In genomic region chr4:53075162-53075785, GRCh38 we compare ENCODE assay signal across 19 cellular contexts.
A peak's percentile ranks its signal among the peaks of the same experiment; 100 is the strongest.
DNase-seq lines count a peak whose midpoint lies in the region; ATAC-seq lines count a peak whose summit lies in the region.
"Had no signal": no experiment of that assay in that cellular context is flagged by ENCODE, and none has a peak within 500 bp of the region (broad histone marks: within the 10 kb centered on the region; RNA-seq: fewer than 3 reads in every experiment).

No MANE protein-coding gene starts in this region.

- no peak overlapping the region for H3K4me3 Mint-ChIP-seq in activated CD4-positive, alpha-beta T cell treated with anti-CD3 and anti-CD28 coated beads, Interleukin-2, amount 10 ng/mL, durations not matched to agents 7 days and 5 days
- H3K4me3 Mint-ChIP-seq in activated T-helper 1 cell treated with anti-CD3 and anti-CD28 coated beads, Interleukin-12 subunit alpha, Interleukin-12 subunit beta, Interleukin-2, Interleukin-4 antibody, amounts not matched to agents 30 ng/mL and 10 ng/mL and 1 ng/mL, durations not matched to agents 14 hours and 24 hours and 36 hours = no peak overlapping the region

- peak; percentile 65 for ATAC-seq in GM18502 (IDR thresholded peaks at IDR 0.05; ENCODE audit: poor library complexity, unreplicated experiment)
- peak; percentile 64 for ATAC-seq in HG02610 (IDR thresholded peaks at IDR 0.05; ENCODE audit: unreplicated experiment)
- ATAC-seq: Panc1 had no signal

- peak overlapping the region; percentile 31 for H3K27ac Mint-ChIP-seq in activated CD4-positive, alpha-beta T cell treated with anti-CD3 and anti-CD28 coated beads, Interleukin-2, amount 10 ng/mL, durations not matched to agents 7 days and 5 days
- H3K27ac Mint-ChIP-seq in activated T-helper 1 cell treated with anti-CD3 and anti-CD28 coated beads, Interleukin-12 subunit alpha, Interleukin-12 subunit beta, Interleukin-2, Interleukin-4 antibody, amounts not matched to agents 30 ng/mL and 10 ng/mL and 1 ng/mL, durations not matched to agents 14 hours and 24 hours and 36 hours = peak overlapping the region; percentile 55

- peaks cover 9% of the 10 kb centered on the region for H3K4me1 Mint-ChIP-seq in activated CD4-positive, alpha-beta T cell treated with anti-CD3 and anti-CD28 coated beads, Interleukin-2, amount 10 ng/mL, durations not matched to agents 7 days and 5 days
- H3K4me1 Mint-ChIP-seq in activated T-helper 1 cell treated with anti-CD3 and anti-CD28 coated beads, Interleukin-12 subunit alpha, Interleukin-12 subunit beta, Interleukin-2, Interleukin-4 antibody, amounts not matched to agents 30 ng/mL and 10 ng/mL and 1 ng/mL, durations not matched to agents 14 hours and 24 hours and 36 hours (ENCODE audit: low read depth) = peaks cover 8% of the 10 kb centered on the region

- H3K36me3 Mint-ChIP-seq in activated CD4-positive, alpha-beta T cell treated with anti-CD3 and anti-CD28 coated beads, Interleukin-2, amount 10 ng/mL, durations not matched to agents 7 days and 5 days (ENCODE audit: low read depth) = no peaks in the 10 kb centered on the region
- H3K36me3 Mint-ChIP-seq in activated T-helper 1 cell treated with anti-CD3 and anti-CD28 coated beads, Interleukin-12 subunit alpha, Interleukin-12 subunit beta, Interleukin-2, Interleukin-4 antibody, amounts not matched to agents 30 ng/mL and 10 ng/mL and 1 ng/mL, durations not matched to agents 14 hours and 24 hours and 36 hours (ENCODE audit: low read depth) = no peaks in the 10 kb centered on the region

- CTCF ChIA-PET in activated CD4-positive, alpha-beta T cell treated with anti-CD3 and anti-CD28 coated beads, Interleukin-2, amount 10 ng/mL, durations not matched to agents 7 days and 5 days (lab: Charles Lee) = no interaction called here

- no peaks in the 10 kb centered on the region for H3K9me3 Mint-ChIP-seq in activated CD4-positive, alpha-beta T cell treated with anti-CD3 and anti-CD28 coated beads, Interleukin-2, amount 10 ng/mL, durations not matched to agents 7 days and 5 days
- H3K9me3 Mint-ChIP-seq in activated T-helper 1 cell treated with anti-CD3 and anti-CD28 coated beads, Interleukin-12 subunit alpha, Interleukin-12 subunit beta, Interleukin-2, Interleukin-4 antibody, amounts not matched to agents 30 ng/mL and 10 ng/mL and 1 ng/mL, durations not matched to agents 14 hours and 24 hours and 36 hours = peaks cover 3% of the 10 kb centered on the region

- POLR2A ChIA-PET in activated CD4-positive, alpha-beta T cell treated with anti-CD3 and anti-CD28 coated beads, Interleukin-2, amount 10 ng/mL, durations not matched to agents 7 days and 5 days (lab: Charles Lee) = no interaction called here

- intact Hi-C loops in activated T-helper 1 cell treated with anti-CD3 and anti-CD28 coated beads, Interleukin-12 subunit alpha, Interleukin-12 subunit beta, Interleukin-2, Interleukin-4 antibody, amounts not matched to agents 30 ng/mL and 10 ng/mL and 1 ng/mL, durations not matched to agents 14 hours and 24 hours and 36 hours (cut with micrococcal nuclease) = no loop called here

- no peak for DNase-seq in activated CD4-positive, alpha-beta T cell treated with anti-CD3 and anti-CD28 coated beads, Interleukin-2, amount 10 ng/mL, durations not matched to agents 7 days and 5 days
- no peak for DNase-seq in activated CD4-positive, alpha-beta T cell treated with anti-CD3 and anti-CD28 coated beads for 4 hours
- DNase-seq in activated T-helper 1 cell treated with anti-CD3 and anti-CD28 coated beads, Interleukin-12 subunit alpha, Interleukin-12 subunit beta, Interleukin-2, Interleukin-4 antibody, amounts not matched to agents 30 ng/mL and 10 ng/mL and 1 ng/mL, durations not matched to agents 14 hours and 24 hours and 36 hours (ENCODE audit: low spot score) = no peak
- DNase-seq in stimulated activated CD4-positive, alpha-beta T cell treated with anti-CD3 and anti-CD28 coated beads, Interleukin-15, amount 100 ng/mL, for 24 hours = no peak
- DNase-seq in NCI-H524 (lab: John Stamatoyannopoulos, UW) (no peak), KBM-7 (no peak)
- DNase-seq: DMS153, EL, HCEC 1CT, MG63, NCI-H1105, NCI-H1694 treated with DMSO at 0.1 percent for 48 hours, NCI-H446 treated with DMSO at 0.1 percent for 48 hours, NCI-H774, Right ventricle myocardium superior, SK-N-SH had no signal

- in situ Hi-C loops in KBM-7 (cut with MboI; ENCODE audit: low pct_unique_long_range_greater_than_20kb, low sequenced_read_pairs) = no loop called here

- H3K27me3 Mint-ChIP-seq in activated CD4-positive, alpha-beta T cell treated with anti-CD3 and anti-CD28 coated beads, Interleukin-2, amount 10 ng/mL, durations not matched to agents 7 days and 5 days = no peaks in the 10 kb centered on the region
- no peaks in the 10 kb centered on the region for H3K27me3 Mint-ChIP-seq in activated T-helper 1 cell treated with anti-CD3 and anti-CD28 coated beads, Interleukin-12 subunit alpha, Interleukin-12 subunit beta, Interleukin-2, Interleukin-4 antibody, amounts not matched to agents 30 ng/mL and 10 ng/mL and 1 ng/mL, durations not matched to agents 14 hours and 24 hours and 36 hours (ENCODE audit: insufficient read depth)
